ENCODE assay signal across 21 cellular contexts in the genomic region with DNA sequence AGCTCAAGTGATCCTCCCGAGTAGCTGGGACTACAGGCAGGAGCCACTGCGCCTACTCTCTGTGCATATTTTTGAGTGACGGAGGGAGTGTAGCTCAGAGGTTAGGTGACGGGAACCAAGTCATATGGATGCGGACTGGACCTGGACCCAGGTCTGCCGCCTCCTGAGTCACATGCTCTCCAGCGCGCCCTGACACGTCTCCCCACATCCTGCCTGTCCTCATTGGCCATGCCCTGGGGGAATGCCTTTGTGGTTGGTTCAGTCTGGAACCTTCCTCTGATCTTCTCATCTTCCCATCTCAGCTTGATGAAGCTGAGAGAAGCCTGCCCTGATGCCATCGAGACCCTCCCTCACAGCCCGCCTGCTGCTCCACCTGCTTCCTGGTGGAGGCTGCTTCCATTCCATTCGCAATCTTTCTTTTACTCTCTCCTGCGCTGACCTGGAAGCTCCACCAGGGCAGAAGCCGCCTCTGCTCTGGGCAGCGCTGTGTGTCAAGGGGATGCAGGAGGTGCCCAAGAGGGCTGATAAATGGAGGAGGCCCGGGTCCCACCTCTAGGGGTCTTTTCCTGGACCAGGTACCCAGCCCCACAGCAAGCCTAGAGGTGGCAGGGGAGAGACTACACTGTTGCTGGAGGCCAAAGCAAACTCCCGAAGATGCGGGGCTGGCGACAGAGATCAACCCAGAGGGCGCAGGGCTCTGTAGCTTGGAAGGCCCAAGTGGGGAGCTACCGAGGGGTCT. TPM values are rescaled to one million over a fixed set of nuclear protein-coding genes. Genes with fewer than 3 reads are reported as not detected.
DNase-seq lines count a peak whose midpoint lies in the region; ATAC-seq, FAIRE-seq and TF ChIP-seq lines count a peak whose summit lies in the region.
"Had no signal": no experiment of that assay in that cellular context is flagged by ENCODE, and none has a peak within 500 bp of the region (broad histone marks: within the 10 kb centered on the region; RNA-seq: fewer than 3 reads in every experiment).

No MANE protein-coding gene starts in this region.

- no peak overlapping the region for H2AK5ac ChIP-seq in H1 (ENCODE audit: low read depth, low read length)
- H2AK5ac ChIP-seq in neuronal stem cell (ENCODE audit: low read depth, low read length): no peak overlapping the region

- no peak for FAIRE-seq in H1 (lab: Jason Lieb, UNC)
- FAIRE-seq: A549 had no signal

- H2BK12ac ChIP-seq in H1 (ENCODE audit: low read depth, low read length) (peak overlapping the region; percentile 1; the same call in 1 of the 2 replicates), neuronal stem cell (ENCODE audit: low read length) (no peak overlapping the region)

- TF ChIP-seq EP300 in H1 (IDR thresholded peaks at IDR 0.05; ENCODE audit: borderline replicate concordance in 1 of 2, low read depth in 2 of 2, low read length in 2 of 2): no peak

- H2BK120ac ChIP-seq in H1 (replicated peaks; ENCODE audit: low read depth, low read length) (no peak overlapping the region), neuronal stem cell (ENCODE audit: low read depth, low read length) (no peak overlapping the region)

- H2BK5ac ChIP-seq in H1 (ENCODE audit: low read depth, low read length): no peak overlapping the region
- H2BK5ac ChIP-seq in neuronal stem cell (ENCODE audit: low read length): peak overlapping the region; percentile 68

- peak overlapping the region; percentile 35; the same call in 1 of the 2 replicates for H4K8ac ChIP-seq in H1 (ENCODE audit: extremely low read depth, insufficient read depth, low read length)
- H4K8ac ChIP-seq in neuronal stem cell (ENCODE audit: low read depth, low read length): no peak overlapping the region

- TF ChIP-seq POLR2A in H1 (IDR thresholded peaks at IDR 0.05; ENCODE audit: control extremely low read depth in 1 of 2, low read depth in 2 of 2, low read length in 2 of 2): no peak

- peaks cover 3% of the 10 kb centered on the region for H3K36me3 Mint-ChIP-seq in activated CD4-positive, alpha-beta memory T cell treated with anti-CD3 and anti-CD28 coated beads for 36 hours
- H3K36me3 Mint-ChIP-seq in activated CD4-positive, alpha-beta memory T cell treated with anti-CD3 and anti-CD28 coated beads, Interleukin-2, amount 10 ng/mL, durations not matched to agents 7 days and 5 days (ENCODE audit: low read depth): no peaks in the 10 kb centered on the region

- H3K27me3 Mint-ChIP-seq in activated CD4-positive, alpha-beta memory T cell treated with anti-CD3 and anti-CD28 coated beads for 36 hours: no peaks in the 10 kb centered on the region
- no peaks in the 10 kb centered on the region for H3K27me3 Mint-ChIP-seq in activated CD4-positive, alpha-beta memory T cell treated with anti-CD3 and anti-CD28 coated beads, Interleukin-2, amount 10 ng/mL, durations not matched to agents 7 days and 5 days
- H3K27me3 Mint-ChIP-seq: naive B cell; stimulated activated naive CD8-positive, alpha-beta T cell treated with anti-CD3 and anti-CD28 coated beads, Interleukin-15, Interleukin-2, amounts not matched to agents 100 ng/mL and 50 ng/mL, for 24 hours had no signal

- WGBS in H1 (ENCODE audit: extremely low coverage in 1 of 2, insufficient coverage in 1 of 2, insufficient read length in 1 of 2, insufficient replicate concordance in 2 of 2, low coverage in 1 of 2, low lambda C conversion rate in 2 of 2, missing lambda C conversion rate in 1 of 2), 2 experiments: 88% methylated on average over 21 of the region's 21 CpGs; no CpG with 5 or more reads in 1 of the 2 experiments
- WGBS in neuronal stem cell (ENCODE audit: extremely low coverage in 2 of 2, insufficient read length in 2 of 2, insufficient replicate concordance in 1 of 2), 2 donors: no CpG with 5 or more reads among the region's 21 CpGs

- no peaks in the 10 kb centered on the region for H3K9me3 Mint-ChIP-seq in activated CD4-positive, alpha-beta memory T cell treated with anti-CD3 and anti-CD28 coated beads for 36 hours
- H3K9me3 Mint-ChIP-seq in activated CD4-positive, alpha-beta memory T cell treated with anti-CD3 and anti-CD28 coated beads, Interleukin-2, amount 10 ng/mL, durations not matched to agents 7 days and 5 days: no peaks in the 10 kb centered on the region
- H3K9me3 Mint-ChIP-seq: naive B cell; stimulated activated naive CD8-positive, alpha-beta T cell treated with anti-CD3 and anti-CD28 coated beads, Interleukin-15, Interleukin-2, amounts not matched to agents 100 ng/mL and 50 ng/mL, for 24 hours had no signal

- H3K4me3 Mint-ChIP-seq in activated CD4-positive, alpha-beta memory T cell treated with anti-CD3 and anti-CD28 coated beads for 36 hours: no peak overlapping the region
- no peak overlapping the region for H3K4me3 Mint-ChIP-seq in activated CD4-positive, alpha-beta memory T cell treated with anti-CD3 and anti-CD28 coated beads, Interleukin-2, amount 10 ng/mL, durations not matched to agents 7 days and 5 days
- H3K4me3 Mint-ChIP-seq: stimulated activated naive CD8-positive, alpha-beta T cell treated with anti-CD3 and anti-CD28 coated beads, Interleukin-15, Interleukin-2, amounts not matched to agents 100 ng/mL and 50 ng/mL, for 24 hours had no signal

- H3K4ac ChIP-seq in H1 (replicated peaks; ENCODE audit: insufficient read length, low read depth, low read length): no peak overlapping the region
- H3K4ac ChIP-seq in neuronal stem cell (ENCODE audit: low read length): no peak overlapping the region

- H3K14ac ChIP-seq in H1 (ENCODE audit: insufficient read length): no peak overlapping the region
- no peak overlapping the region for H3K14ac ChIP-seq in neuronal stem cell (ENCODE audit: low read length)

- TF ChIP-seq RAD21 in H1 (IDR thresholded peaks at IDR 0.05 in 1 of 2, conservative IDR thresholded peaks at IDR 0.05 in 1 of 2; ENCODE audit: low read depth in 2 of 2, low read length in 2 of 2): peak; percentile 17 to 44; a peak in 1 of 4 replicates

- H3K23ac ChIP-seq in H1 (ENCODE audit: insufficient read length) (no peak overlapping the region), neuronal stem cell (ENCODE audit: low read depth, low read length, poor library complexity) (peak overlapping the region; percentile 61)

- no peak overlapping the region for H3K4me3 ChIP-seq in H1 (ENCODE audit: extremely low read depth in 1 of 4, insufficient read depth in 2 of 4, low read depth in 3 of 4, low read length in 4 of 4)
- H3K4me3 ChIP-seq in neuronal stem cell (ENCODE audit: low read length in 2 of 2): no peak overlapping the region
- H3K4me3 ChIP-seq: A549, SJCRH30, upper lobe of left lung had no signal

- H2AFZ ChIP-seq in H1 (ENCODE audit: low read length): no peak overlapping the region
- no peak overlapping the region for H2AFZ ChIP-seq in neuronal stem cell (ENCODE audit: low read length)

- no peaks in the 10 kb centered on the region for H3K9me3 ChIP-seq in H1 (ENCODE audit: insufficient read depth in 2 of 2, low read depth in 1 of 2, low read length in 1 of 2)
- peaks cover 0 to 3% of the 10 kb centered on the region in 2 donors for H3K9me3 ChIP-seq in neuronal stem cell (replicated peaks in 1 of 2; ENCODE audit: control insufficient read depth in 2 of 2, insufficient read depth in 1 of 2, low read depth in 1 of 2, low read length in 2 of 2)
- H3K9me3 ChIP-seq: A549, SJCRH30, upper lobe of left lung had no signal

- H4K91ac ChIP-seq in H1 (replicated peaks; ENCODE audit: insufficient read length, low read length) (no peak overlapping the region), neuronal stem cell (ENCODE audit: low read depth, low read length, poor library complexity) (no peak overlapping the region)

- H3K9ac ChIP-seq in H1 (replicated peaks in 1 of 4; ENCODE audit: extremely low read depth in 1 of 4, low read depth in 3 of 4, low read length in 3 of 4) (no peak overlapping the region), neuronal stem cell (ENCODE audit: low read depth, low read length, poor library complexity) (no peak overlapping the region)

- H3K56ac ChIP-seq in H1 (replicated peaks; ENCODE audit: insufficient read length, low read depth, low read length): no peak overlapping the region

- no peaks in the 10 kb centered on the region for H3K4me1 Mint-ChIP-seq in activated CD4-positive, alpha-beta memory T cell treated with anti-CD3 and anti-CD28 coated beads for 36 hours (ENCODE audit: low read depth)
- peaks cover 8% of the 10 kb centered on the region for H3K4me1 Mint-ChIP-seq in activated CD4-positive, alpha-beta memory T cell treated with anti-CD3 and anti-CD28 coated beads, Interleukin-2, amount 10 ng/mL, durations not matched to agents 7 days and 5 days
- H3K4me1 Mint-ChIP-seq: naive B cell had no signal

- H2BK15ac ChIP-seq in H1 (ENCODE audit: low read length) (no peak overlapping the region), neuronal stem cell (ENCODE audit: low read length) (no peak overlapping the region)

- peaks cover 0 to 3% (median 0%) of the 10 kb centered on the region in 4 experiments; a peak in 4 of 7 replicates for H3K4me1 ChIP-seq in H1 (replicated peaks in 1 of 4; ENCODE audit: control insufficient read depth in 3 of 4, insufficient read depth in 4 of 4, low read length in 3 of 4)
- H3K4me1 ChIP-seq in neuronal stem cell (ENCODE audit: control insufficient read depth in 2 of 2, insufficient read depth in 1 of 2, low read depth in 1 of 2, low read length in 2 of 2): peaks cover 0 to 10% of the 10 kb centered on the region in 2 donors
- H3K4me1 ChIP-seq: A549, SJCRH30, upper lobe of left lung had no signal

- H3K79me1 ChIP-seq in H1 (ENCODE audit: low read depth, low read length): no peaks in the 10 kb centered on the region; the same call in 1 of the 2 replicates
- peaks cover 2% of the 10 kb centered on the region for H3K79me1 ChIP-seq in neuronal stem cell (ENCODE audit: low read depth, low read length)

- H2BK20ac ChIP-seq in H1 (ENCODE audit: low read length): no peak overlapping the region

- no peaks in the 10 kb centered on the region for H3K23me2 ChIP-seq in H1 (ENCODE audit: low read depth, low read length)

- intact Hi-C loops in activated CD4-positive, alpha-beta memory T cell treated with anti-CD3 and anti-CD28 coated beads for 36 hours (cut with micrococcal nuclease): no loop called here

- H3K36me3 ChIP-seq in H1 (ENCODE audit: control insufficient read depth in 2 of 4, insufficient read depth in 4 of 4, low read length in 3 of 4) (no peaks in the 10 kb centered on the region), neuronal stem cell (replicated peaks in 1 of 2; ENCODE audit: control insufficient read depth in 2 of 2, insufficient read depth in 2 of 2, low read length in 2 of 2) (peaks cover 0 to 3% of the 10 kb centered on the region in 2 donors)
- H3K36me3 ChIP-seq: SJCRH30 had no signal

- H4K20me1 ChIP-seq in H1 (replicated peaks in 1 of 2; ENCODE audit: control insufficient read depth in 1 of 2, insufficient read depth in 2 of 2, low read length in 2 of 2): peaks cover 0 to 3% of the 10 kb centered on the region in 2 experiments

- ATAC-seq in HG02884 (IDR thresholded peaks at IDR 0.05; ENCODE audit: unreplicated experiment) (no peak), GM21381 (IDR thresholded peaks at IDR 0.05; ENCODE audit: unreplicated experiment) (no peak)

- peak overlapping the region; percentile 55 for H3K27ac Mint-ChIP-seq in activated CD4-positive, alpha-beta memory T cell treated with anti-CD3 and anti-CD28 coated beads for 36 hours
- no peak overlapping the region for H3K27ac Mint-ChIP-seq in activated CD4-positive, alpha-beta memory T cell treated with anti-CD3 and anti-CD28 coated beads, Interleukin-2, amount 10 ng/mL, durations not matched to agents 7 days and 5 days
- H3K27ac Mint-ChIP-seq: naive B cell; stimulated activated naive CD8-positive, alpha-beta T cell treated with anti-CD3 and anti-CD28 coated beads, Interleukin-15, Interleukin-2, amounts not matched to agents 100 ng/mL and 50 ng/mL, for 24 hours had no signal

- H4K5ac ChIP-seq in H1 (ENCODE audit: insufficient read length, low read depth, low read length): no peak overlapping the region

- H3K79me2 ChIP-seq in H1 (ENCODE audit: control insufficient read depth in 1 of 2, insufficient read depth in 2 of 2, low read length in 2 of 2): no peaks in the 10 kb centered on the region

- no peak overlapping the region for H3K4me2 ChIP-seq in H1 (ENCODE audit: insufficient read depth in 1 of 2, low read depth in 2 of 2, low read length in 2 of 2)
- H3K4me2 ChIP-seq in neuronal stem cell (ENCODE audit: insufficient read depth, low read length, poor library complexity, severe bottlenecking): no peak overlapping the region
- H3K4me2 ChIP-seq: A549 had no signal

- CTCF ChIA-PET in activated CD4-positive, alpha-beta memory T cell treated with anti-CD3 and anti-CD28 coated beads for 36 hours (lab: Charles Lee): interaction anchor here (1.1 kb wide), 1 partner anchor 10 kb away, joined by 5 read pairs; no protein-coding TSS in a partner anchor
- CTCF ChIA-PET in activated CD4-positive, alpha-beta memory T cell treated with anti-CD3 and anti-CD28 coated beads, Interleukin-2, amount 10 ng/mL, durations not matched to agents 7 days and 5 days (lab: Charles Lee): interaction anchor here (0.5 to 1.3 kb wide), 2 partner anchors 9 to 23 kb away, joined by 3 read pairs; no protein-coding TSS in a partner anchor
- CTCF ChIA-PET in H1 (lab: Charles Lee; ENCODE audit: partially characterized antibody): interaction anchor here (0.6 to 8.4 kb wide), 22 partner anchors 10 to 216 kb away, joined by 3 to 93 read pairs (median 4); a partner anchor contains a TSS

- POLR2A ChIA-PET in activated CD4-positive, alpha-beta memory T cell treated with anti-CD3 and anti-CD28 coated beads for 36 hours (lab: Charles Lee): no interaction called here
- POLR2A ChIA-PET in activated CD4-positive, alpha-beta memory T cell treated with anti-CD3 and anti-CD28 coated beads, Interleukin-2, amount 10 ng/mL, durations not matched to agents 7 days and 5 days (lab: Charles Lee): no interaction called here
- POLR2A ChIA-PET in H1 (lab: Charles Lee; ENCODE audit: partially characterized antibody): interaction anchor here (0.7 to 1.4 kb wide), 3 partner anchors 10 to 190 kb away, joined by 3 read pairs; no protein-coding TSS in a partner anchor

- no peak overlapping the region for H3K27ac ChIP-seq in H1 (ENCODE audit: low read depth, low read length)
- no peak overlapping the region for H3K27ac ChIP-seq in neuronal stem cell (replicated peaks; ENCODE audit: low read length)
- H3K27ac ChIP-seq: A549, SJCRH30, upper lobe of left lung had no signal

- DNase-seq in activated CD4-positive, alpha-beta memory T cell treated with anti-CD3 and anti-CD28 coated beads for 36 hours: no peak
- no peak for DNase-seq in activated CD4-positive, alpha-beta memory T cell treated with anti-CD3 and anti-CD28 coated beads, Interleukin-2, amount 10 ng/mL, durations not matched to agents 7 days and 5 days
- DNase-seq in HT1080 (ENCODE audit: low read depth) (peak; percentile 26), H1 (ENCODE audit: low read depth in 1 of 2, low spot score in 2 of 2) (no peak), neuronal stem cell (ENCODE audit: low spot score) (no peak), RKO (ENCODE audit: low spot score) (no peak)
- DNase-seq: activated CD4-positive, alpha-beta T cell treated with anti-CD3 and anti-CD28 coated beads for 48 hours; activated T-cell treated with anti-CD3 and anti-CD28 coated beads, Interleukin-2, amount 50 U/mL, for 1 hour; amygdala; DMS53; foreskin fibroblast; left ventricle myocardium superior; naive B cell; NCI-H146; SJCRH30; stimulated activated CD4-positive, alpha-beta T cell treated with anti-CD3 and anti-CD28 coated beads, Interleukin-15, amount 100 ng/mL, for 24 hours had no signal

- H3K18ac ChIP-seq in H1 (ENCODE audit: extremely low read depth, low read length): no peak overlapping the region
- H3K18ac ChIP-seq in neuronal stem cell (ENCODE audit: low read length): peak overlapping the region; percentile 61

- no peaks in the 10 kb centered on the region for H3K27me3 ChIP-seq in H1 (replicated peaks in 1 of 4; ENCODE audit: control insufficient read depth in 3 of 4, extremely low read depth in 1 of 4, insufficient read depth in 3 of 4, low read length in 3 of 4)
- H3K27me3 ChIP-seq in neuronal stem cell (ENCODE audit: control insufficient read depth in 3 of 3, insufficient read depth in 3 of 3, low read depth in 1 of 3, low read length in 3 of 3): no peaks in the 10 kb centered on the region
- H3K27me3 ChIP-seq: SJCRH30, upper lobe of left lung had no signal

- TF ChIP-seq CTCF in H1 (IDR thresholded peaks at IDR 0.05; ENCODE audit: control extremely low read depth in 1 of 3, insufficient read depth in 1 of 3, low read depth in 1 of 3, low read length in 3 of 3): peak; percentile 44 to 68 (median 59)

RNA-seq across cellular contexts. Expression of a gene that starts 13.9 kb away (rescaled TPM):
- total RNA-seq in activated CD4-positive, alpha-beta memory T cell treated with anti-CD3 and anti-CD28 coated beads for 36 hours: 1 to 10 TPM in 1 of 2 experiments, under 1 TPM in 1; 0.93 to 1.6 TPM
- under 1 TPM; 0.55 to 0.63 TPM for total RNA-seq in activated CD4-positive, alpha-beta memory T cell treated with anti-CD3 and anti-CD28 coated beads, Interleukin-2, amount 10 ng/mL, durations not matched to agents 7 days and 5 days
- not detected in 2 replicates for total RNA-seq in HT1080 (2014; rRNA removed; shearing (Covaris generic))
- 0.03 and 0.07 TPM in 2 replicates for polyA plus RNA-seq in HT1080 (2015; cell fraction: cytosol; rRNA removed)
- 0.39 and 0.80 TPM in 2 replicates for polyA plus RNA-seq in HT1080 (2015; cell fraction: nucleus; rRNA removed)
- 5.4 and 7.2 TPM in 2 replicates for total RNA-seq in H1 (2021; fragmentation: NEBNext Ultra II Directional; extraction: Animal tissue kit (Norgen Biotek cat#: 25700))
- 10.0 and 13.9 TPM in 2 replicates for polyA plus RNA-seq in H1 (2011; rRNA removed)
- 5.2 TPM for polyA plus RNA-seq in H1 (2011; cell fraction: cytosol; rRNA removed)
- 14.7 TPM for polyA plus RNA-seq in H1 (2011; cell fraction: nucleus; rRNA removed)
- 2.3 to 7.1 TPM (median 5.9 TPM) in 4 replicates for polyA plus RNA-seq in H1 (2012, experiment 1 of 2)
- polyA plus RNA-seq in H1 (2012, experiment 2 of 2): 3.2 TPM
- 5.7 TPM for polyA plus RNA-seq in H1 (2013, experiment 1 of 2)
- polyA plus RNA-seq in H1 (2013, experiment 2 of 2): 5.2 TPM
- polyA minus RNA-seq in H1 (2011; rRNA and poly(A)+ RNA removed): 0.54 and 1.1 TPM in 2 replicates
- polyA minus RNA-seq in H1 (2011; cell fraction: cytosol; rRNA and poly(A)+ RNA removed): 5.6 TPM
- 1.5 TPM for polyA minus RNA-seq in H1 (2011; cell fraction: nucleus; rRNA and poly(A)+ RNA removed)
- polyA plus RNA-seq in neuronal stem cell (2013, experiment 1 of 2): 4.8 TPM
- 4.5 TPM for polyA plus RNA-seq in neuronal stem cell (2013, experiment 2 of 2)
- total RNA-seq: SJCRH30 had no signal

RNA-seq across cellular contexts. Expression of a gene that starts 40.4 kb away (rescaled TPM):
- under 1 TPM in 1 of 2 experiments, not detected in 1; 0.17 TPM for total RNA-seq in activated CD4-positive, alpha-beta memory T cell treated with anti-CD3 and anti-CD28 coated beads for 36 hours
- not detected for total RNA-seq in activated CD4-positive, alpha-beta memory T cell treated with anti-CD3 and anti-CD28 coated beads, Interleukin-2, amount 10 ng/mL, durations not matched to agents 7 days and 5 days
- not detected in 2 replicates for total RNA-seq in HT1080 (2014; rRNA removed; shearing (Covaris generic))
- not detected in 2 replicates for polyA plus RNA-seq in HT1080 (2015; cell fraction: cytosol; rRNA removed)
- polyA plus RNA-seq in HT1080 (2015; cell fraction: nucleus; rRNA removed): not detected in 2 replicates
- not detected in 2 replicates for total RNA-seq in H1 (2021; fragmentation: NEBNext Ultra II Directional; extraction: Animal tissue kit (Norgen Biotek cat#: 25700))
- 0.70 and 1.2 TPM in 2 replicates for polyA plus RNA-seq in H1 (2011; rRNA removed)
- 0.62 TPM for polyA plus RNA-seq in H1 (2011; cell fraction: cytosol; rRNA removed)
- polyA plus RNA-seq in H1 (2011; cell fraction: nucleus; rRNA removed): 0.44 TPM
- polyA plus RNA-seq in H1 (2012, experiment 1 of 2): 0.69 to 1.6 TPM (median 1.3 TPM) in 4 replicates
- 0.43 TPM for polyA plus RNA-seq in H1 (2012, experiment 2 of 2)
- 0.28 TPM for polyA plus RNA-seq in H1 (2013, experiment 1 of 2)
- 0.17 TPM for polyA plus RNA-seq in H1 (2013, experiment 2 of 2)
- not detected in 2 replicates for polyA minus RNA-seq in H1 (2011; rRNA and poly(A)+ RNA removed)
- not detected for polyA minus RNA-seq in H1 (2011; cell fraction: cytosol; rRNA and poly(A)+ RNA removed)
- 0.40 TPM for polyA minus RNA-seq in H1 (2011; cell fraction: nucleus; rRNA and poly(A)+ RNA removed)
- 1.3 TPM for polyA plus RNA-seq in neuronal stem cell (2013, experiment 1 of 2)
- 0.91 TPM for polyA plus RNA-seq in neuronal stem cell (2013, experiment 2 of 2)
- total RNA-seq: left ventricle myocardium superior had no signal
- polyA plus RNA-seq: A549 had no signal

RNA-seq across cellular contexts. Expression of a gene that starts 57.2 kb away (rescaled TPM):
- 10 to 100 TPM; 63.7 to 69.5 TPM for total RNA-seq in activated CD4-positive, alpha-beta memory T cell treated with anti-CD3 and anti-CD28 coated beads for 36 hours
- 10 to 100 TPM; 80.7 to 85.7 TPM for total RNA-seq in activated CD4-positive, alpha-beta memory T cell treated with anti-CD3 and anti-CD28 coated beads, Interleukin-2, amount 10 ng/mL, durations not matched to agents 7 days and 5 days
- 2.9 and 3.3 TPM in 2 replicates for total RNA-seq in HT1080 (2014; rRNA removed; shearing (Covaris generic))
- 4.1 and 4.4 TPM in 2 replicates for polyA plus RNA-seq in HT1080 (2015; cell fraction: cytosol; rRNA removed)
- polyA plus RNA-seq in HT1080 (2015; cell fraction: nucleus; rRNA removed): 57.8 and 68.2 TPM in 2 replicates
- 13.2 and 14.2 TPM in 2 replicates for total RNA-seq in H1 (2021; fragmentation: NEBNext Ultra II Directional; extraction: Animal tissue kit (Norgen Biotek cat#: 25700))
- 21.0 and 36.0 TPM in 2 replicates for polyA plus RNA-seq in H1 (2011; rRNA removed)
- 22.6 TPM for polyA plus RNA-seq in H1 (2011; cell fraction: cytosol; rRNA removed)
- polyA plus RNA-seq in H1 (2011; cell fraction: nucleus; rRNA removed): 133 TPM
- 12.9 to 21.4 TPM (median 16.6 TPM) in 4 replicates for polyA plus RNA-seq in H1 (2012, experiment 1 of 2)
- 9.4 TPM for polyA plus RNA-seq in H1 (2012, experiment 2 of 2)
- polyA plus RNA-seq in H1 (2013, experiment 1 of 2): 8.7 TPM
- 7.3 TPM for polyA plus RNA-seq in H1 (2013, experiment 2 of 2)
- 43.1 and 49.8 TPM in 2 replicates for polyA minus RNA-seq in H1 (2011; rRNA and poly(A)+ RNA removed)
- 21.7 TPM for polyA minus RNA-seq in H1 (2011; cell fraction: cytosol; rRNA and poly(A)+ RNA removed)
- polyA minus RNA-seq in H1 (2011; cell fraction: nucleus; rRNA and poly(A)+ RNA removed): 103 TPM
- polyA plus RNA-seq in neuronal stem cell (2013, experiment 1 of 2): 10.9 TPM
- 11.4 TPM for polyA plus RNA-seq in neuronal stem cell (2013, experiment 2 of 2)
